ENCODE assay signal across 14 cellular contexts in genomic region chrX:110836982-110837381, GRCh38. TPM values are rescaled to one million over a fixed set of nuclear protein-coding genes. Genes with fewer than 3 reads are reported as not detected.
DNase-seq lines count a peak whose midpoint lies in the region; ATAC-seq and TF ChIP-seq lines count a peak whose summit lies in the region.
"Had no signal": no experiment of that assay in that cellular context is flagged by ENCODE, and none has a peak within 500 bp of the region (broad histone marks: within the 10 kb centered on the region; RNA-seq: fewer than 3 reads in every experiment).

No MANE protein-coding gene starts in this region.

- ATAC-seq in sciatic nerve (no peak), GM18517 (IDR thresholded peaks at IDR 0.05; ENCODE audit: unreplicated experiment) (no peak)
- ATAC-seq: activated CD8-positive, alpha-beta T cell treated with anti-CD3 and anti-CD28 coated beads, Interleukin-2, amount 10 ng/mL, durations not matched to agents 7 days and 5 days; naive thymus-derived CD4-positive, alpha-beta T cell had no signal

- H3K36me3 ChIP-seq in brain microvascular endothelial cell (replicated peaks): no peaks in the 10 kb centered on the region

- no peak overlapping the region for H3K27ac Mint-ChIP-seq in neural crest cell (ENCODE audit: unreplicated experiment)
- H3K27ac Mint-ChIP-seq: activated CD8-positive, alpha-beta T cell treated with anti-CD3 and anti-CD28 coated beads, Interleukin-2, amount 10 ng/mL, durations not matched to agents 7 days and 5 days; activated naive CD4-positive, alpha-beta T cell treated with anti-CD3 and anti-CD28 coated beads for 36 hours; naive thymus-derived CD4-positive, alpha-beta T cell had no signal

- no peak overlapping the region for H3K4me3 ChIP-seq in GM12875 (ENCODE audit: low read depth, low read length)
- H3K4me3 ChIP-seq in brain microvascular endothelial cell (ENCODE audit: low read depth, low read length): no peak overlapping the region
- H3K4me3 ChIP-seq: skin epidermis, testis had no signal

- DNase-seq in NCI-H1092 (lab: John Stamatoyannopoulos, UW) (peak; percentile 16), brain microvascular endothelial cell (no peak), neural crest cell (ENCODE audit: low read depth, low spot score) (no peak), sciatic nerve (ENCODE audit: low spot score) (no peak), NOMO-1 treated with DMSO at 0.1 percent for 48 hours (lab: John Stamatoyannopoulos, UW; ENCODE audit: unreplicated experiment) (no peak)
- DNase-seq: activated CD8-positive, alpha-beta T cell treated with anti-CD3 and anti-CD28 coated beads, Interleukin-2, amount 10 ng/mL, durations not matched to agents 7 days and 5 days; activated naive CD4-positive, alpha-beta T cell treated with anti-CD3 and anti-CD28 coated beads for 36 hours; DMS79; naive thymus-derived CD4-positive, alpha-beta T cell; NCI-H1436; testis had no signal

- H3K4me3 Mint-ChIP-seq in neural crest cell: no peak overlapping the region
- H3K4me3 Mint-ChIP-seq: activated CD8-positive, alpha-beta T cell treated with anti-CD3 and anti-CD28 coated beads, Interleukin-2, amount 10 ng/mL, durations not matched to agents 7 days and 5 days; activated naive CD4-positive, alpha-beta T cell treated with anti-CD3 and anti-CD28 coated beads for 36 hours; naive thymus-derived CD4-positive, alpha-beta T cell had no signal

- no peak overlapping the region for H3K27ac ChIP-seq in brain microvascular endothelial cell
- H3K27ac ChIP-seq: skin epidermis, testis had no signal

- no peaks in the 10 kb centered on the region for H3K27me3 ChIP-seq in brain microvascular endothelial cell (replicated peaks)
- H3K27me3 ChIP-seq: testis had no signal

- intact Hi-C loops in sciatic nerve (cut with DNase I): no loop called here

- TF ChIP-seq CTCF in GM12875 (IDR thresholded peaks at IDR 0.05; ENCODE audit: borderline replicate concordance, insufficient read depth, low read depth, low read length): 0 out of 2 replicates have a peak, but pooled peaks have one; percentile 20
- TF ChIP-seq CTCF in brain microvascular endothelial cell (IDR thresholded peaks at IDR 0.05; ENCODE audit: low read depth, low read length, missing control alignments): peak; percentile 55
- TF ChIP-seq CTCF in neural crest cell (conservative IDR thresholded peaks at IDR 0.05): peak; percentile 53

- no peaks in the 10 kb centered on the region for H3K36me3 Mint-ChIP-seq in neural crest cell (ENCODE audit: low read depth)
- H3K36me3 Mint-ChIP-seq: naive thymus-derived CD4-positive, alpha-beta T cell had no signal

- in situ Hi-C loops in brain microvascular endothelial cell (cut with HindIII; ENCODE audit: low pct_ligation_motif_present, low sequenced_read_pairs): no loop called here

- H3K9me3 Mint-ChIP-seq in neural crest cell: no peaks in the 10 kb centered on the region
- H3K9me3 Mint-ChIP-seq: activated naive CD4-positive, alpha-beta T cell treated with anti-CD3 and anti-CD28 coated beads for 36 hours; naive thymus-derived CD4-positive, alpha-beta T cell had no signal

- H3K27me3 Mint-ChIP-seq in neural crest cell (ENCODE audit: low read depth): no peaks in the 10 kb centered on the region

- H3K4me1 Mint-ChIP-seq in neural crest cell: no peaks in the 10 kb centered on the region
- H3K4me1 Mint-ChIP-seq: naive thymus-derived CD4-positive, alpha-beta T cell had no signal

RNA-seq across cellular contexts. Expression of gene CHRDL1, which starts 41.4 kb away (rescaled TPM):
- total RNA-seq in neural crest cell (14.3 and 15.7 TPM in 2 replicates), sciatic nerve (183 TPM)
- total RNA-seq: activated CD8-positive, alpha-beta T cell treated with anti-CD3 and anti-CD28 coated beads, Interleukin-2, amount 10 ng/mL, durations not matched to agents 7 days and 5 days; activated naive CD4-positive, alpha-beta T cell treated with anti-CD3 and anti-CD28 coated beads for 36 hours; naive thymus-derived CD4-positive, alpha-beta T cell had no signal

Comparison
In these comparisons a context has a peak if more than half of its experiments do, and no peak if none do; other contexts are left out.
1. RNA of gene CHRDL1, which starts 41.4 kb away (total RNA-seq): 183 TPM in sciatic nerve (single experiment); 14.3 to 15.7 TPM in neural crest cell; every median in the first group is over 10 times any median in the second.
2. Peak in every context shown above with its lines, with median percentiles within 50 percentile points of each other: CTCF ChIP-seq.